ENCODE assay signal across 28 cellular contexts in the genomic region with DNA sequence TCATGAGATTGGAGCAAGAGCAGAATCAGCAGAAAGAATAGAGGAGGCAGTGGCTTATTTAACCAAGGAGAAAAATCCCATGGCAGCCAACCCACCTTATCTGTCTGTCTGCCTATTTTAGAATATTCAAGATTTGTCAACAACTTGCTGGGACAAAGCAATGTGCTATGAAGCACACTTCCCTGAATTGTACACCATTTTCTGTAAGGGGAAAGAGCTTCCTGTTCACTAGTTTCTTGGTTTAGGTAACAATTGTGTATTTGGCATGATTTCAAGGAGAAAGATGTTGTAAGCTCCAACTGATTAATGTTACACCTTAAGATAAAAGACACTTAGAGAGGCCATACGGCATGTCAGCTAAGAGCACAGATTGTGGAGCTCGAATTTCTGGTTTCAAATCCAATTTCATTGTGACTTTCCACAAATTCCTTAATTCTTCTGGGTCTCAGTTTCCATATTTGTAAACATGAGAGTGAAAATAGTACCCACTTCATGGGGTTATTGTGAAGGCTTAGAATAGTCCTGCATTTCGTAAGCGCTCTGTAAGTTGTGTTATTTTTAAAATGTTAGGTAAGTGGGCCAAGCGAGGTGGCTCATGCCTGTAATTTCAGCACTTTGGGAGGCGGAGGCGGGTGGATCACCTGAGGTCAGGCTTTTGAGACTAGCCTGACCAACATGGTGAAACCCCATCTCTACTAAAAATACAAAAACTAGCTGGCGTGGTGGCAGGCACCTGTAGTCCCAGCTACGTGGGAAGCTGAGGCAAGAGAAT. TPM values are rescaled to one million over a fixed set of nuclear protein-coding genes. Genes with fewer than 3 reads are reported as not detected.
DNase-seq lines count a peak whose midpoint lies in the region; ATAC-seq, FAIRE-seq and TF ChIP-seq lines count a peak whose summit lies in the region.
"Had no signal": no experiment of that assay in that cellular context is flagged by ENCODE, and none has a peak within 500 bp of the region (broad histone marks: within the 10 kb centered on the region; RNA-seq: fewer than 3 reads in every experiment).

No MANE protein-coding gene starts in this region.

- FAIRE-seq in pancreas (lab: Jason Lieb, UNC), result no peak
- FAIRE-seq: TTC549 had no signal

- H3K4me3 ChIP-seq in pancreas, result no peak overlapping the region
- H3K4me3 ChIP-seq: adrenal gland, MG63, suprapubic skin had no signal

- DNase-seq in MV-4-11 (lab: John Stamatoyannopoulos, UW) (peak; percentile 3), dermis blood vessel endothelial cell (peak; percentile 66), left ventricle myocardium superior (peak; percentile 69), pancreas (no peak), DMS79 treated with DMSO at 0.1 percent for 48 hours (lab: John Stamatoyannopoulos, UW) (no peak), T-helper 2 cell (no peak), AG20443 (ENCODE audit: low spot score) (no peak), head of caudate nucleus (no peak)
- DNase-seq: activated CD4-positive, CD25-positive, alpha-beta regulatory T cell treated with anti-CD3 and anti-CD28 coated beads, Interleukin-2, amount 50 U/mL, for 72 hours; activated CD8-positive, alpha-beta T cell treated with anti-CD3 and anti-CD28 coated beads, Interleukin-2, amount 10 ng/mL, durations not matched to agents 7 days and 5 days; adrenal gland; foreskin fibroblast; hypothalamus; islet precursor cell; mesenchymal stem cell; MG63; naive thymus-derived CD8-positive, alpha-beta T cell; posterior cingulate gyrus; SHP77 treated with DMSO at 0.1 percent for 48 hours; stimulated activated CD4-positive, alpha-beta T cell treated with anti-CD3 and anti-CD28 coated beads, Interleukin-1b, Interleukin-23, amount 100 ng/mL, for 48 hours had no signal

- whole genome bisulfite sequencing in pancreas, 2 donors, result 74 to 76% methylated on average over 9 of the region's 9 CpGs

- no peaks in the 10 kb centered on the region for H3K9me3 ChIP-seq in pancreas
- H3K9me3 ChIP-seq: adrenal gland, MG63, suprapubic skin had no signal

- TF ChIP-seq CTCF in pancreas (IDR thresholded peaks at IDR 0.05), result no peak

- intact Hi-C loops in left ventricle myocardium superior (cut with micrococcal nuclease), result no loop called here
- intact Hi-C loops in pancreas (cut with DNase I), result no loop called here
- intact Hi-C loops in head of caudate nucleus (cut with DNase I), result no loop called here

- peaks cover 0 to 3% (median 0%) of the 10 kb centered on the region in 3 donors for H3K4me1 ChIP-seq in pancreas
- H3K4me1 ChIP-seq: adrenal gland, suprapubic skin had no signal

- no peaks in the 10 kb centered on the region for H3K36me3 ChIP-seq in pancreas
- H3K36me3 ChIP-seq: adrenal gland, MG63, suprapubic skin had no signal

- peak; percentile 96 for ATAC-seq in left ventricle myocardium superior
- peak in 3 of 4 donors; percentile 26 to 55 (median 29) for ATAC-seq in pancreas
- ATAC-seq: activated CD8-positive, alpha-beta T cell treated with anti-CD3 and anti-CD28 coated beads, Interleukin-2, amount 10 ng/mL, durations not matched to agents 7 days and 5 days; HCT116; naive thymus-derived CD8-positive, alpha-beta T cell had no signal

- H3K27ac ChIP-seq in pancreas, result peak overlapping the region in 1 of 4 donors; percentile 20
- H3K27ac ChIP-seq: adrenal gland, suprapubic skin had no signal

- no peaks in the 10 kb centered on the region for H3K27me3 ChIP-seq in pancreas
- H3K27me3 ChIP-seq: adrenal gland, MG63, suprapubic skin had no signal

RNA-seq across cellular contexts. Expression of a gene that starts 4.8 kb away (rescaled TPM):
- not detected in 2 replicates for total RNA-seq in dermis blood vessel endothelial cell
- total RNA-seq in left ventricle myocardium superior, result 0.22 TPM
- total RNA-seq in pancreas, result not detected
- under 1 TPM in 1 of 2 donors, not detected in 1; 0.02 TPM for polyA plus RNA-seq in pancreas
- total RNA-seq: activated CD8-positive, alpha-beta T cell treated with anti-CD3 and anti-CD28 coated beads, Interleukin-2, amount 10 ng/mL, durations not matched to agents 7 days and 5 days; adrenal gland; dermis microvascular lymphatic vessel endothelial cell; G401; naive thymus-derived CD8-positive, alpha-beta T cell; OCI-LY7 had no signal
- polyA plus RNA-seq: adrenal gland; AG04450; CD14-positive monocyte; naive thymus-derived CD8-positive, alpha-beta T cell had no signal

RNA-seq across cellular contexts. Expression of a gene that starts 21.9 kb away (rescaled TPM):
- total RNA-seq in dermis blood vessel endothelial cell, result not detected in 2 replicates
- total RNA-seq in left ventricle myocardium superior, result not detected
- total RNA-seq in pancreas, result not detected
- polyA plus RNA-seq in pancreas, result under 1 TPM; 0.07 to 0.23 TPM
- total RNA-seq: activated CD8-positive, alpha-beta T cell treated with anti-CD3 and anti-CD28 coated beads, Interleukin-2, amount 10 ng/mL, durations not matched to agents 7 days and 5 days; adrenal gland; dermis microvascular lymphatic vessel endothelial cell; G401; naive thymus-derived CD8-positive, alpha-beta T cell; OCI-LY7 had no signal
- polyA plus RNA-seq: AG04450; CD14-positive monocyte; naive thymus-derived CD8-positive, alpha-beta T cell had no signal

Comparison
In these comparisons a context has a peak if more than half of its experiments do, and no peak if none do; other contexts are left out.
1. DNase-seq: peak in MV-4-11 (single experiment), dermis blood vessel endothelial cell (single experiment) and left ventricle myocardium superior (single experiment); none in pancreas (0 of 6), DMS79 treated with DMSO at 0.1 percent for 48 hours (single experiment), T-helper 2 cell (0 of 5), AG20443 (single experiment) and head of caudate nucleus (0 of 42).